30 cellular contexts compared by ENCODE assay signal in the genomic region with DNA sequence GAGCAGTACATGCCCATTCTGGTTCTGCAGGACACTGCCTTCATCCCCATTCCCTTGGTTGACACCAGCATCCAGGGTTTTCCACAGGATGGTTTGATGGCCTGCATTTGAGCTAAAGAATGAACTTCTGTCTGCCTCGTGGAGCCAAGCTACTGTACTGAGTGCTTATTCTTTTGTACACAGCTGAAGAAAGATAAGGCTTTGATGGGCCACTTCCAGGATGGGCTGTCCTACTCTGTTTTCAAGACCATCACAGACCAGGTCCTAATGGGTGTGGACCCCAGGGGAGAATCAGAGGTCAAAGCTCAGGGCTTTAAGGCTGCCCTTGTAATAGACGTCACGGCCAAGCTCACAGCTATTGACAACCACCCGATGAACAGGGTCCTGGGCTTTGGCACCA. TPM values are rescaled to one million over a fixed set of nuclear protein-coding genes. Genes with fewer than 3 reads are reported as not detected.
"Had no signal": no experiment of that assay in that cellular context is flagged by ENCODE, and none has a peak within 500 bp of the region (broad histone marks: within the 10 kb centered on the region; RNA-seq: fewer than 3 reads in every experiment).

No MANE protein-coding gene starts in this region.

- FAIRE-seq: kidney had no signal

- ATAC-seq: foreskin keratinocyte; gastroesophageal sphincter; heart left ventricle; left lobe of liver; mucosa of descending colon; natural killer cell treated with Interleukin-12 subunit alpha and Interleukin-12 subunit beta and Interleukin-15 and Interleukin-18, amount 100 ng/mL, for 72 hours; stimulated activated naive B cell treated with anti-CD40 and anti-IgM and Interleukin-4, amounts not matched to agents 10 μg/mL and 1 μg/mL and 100 μg/mL, for 72 hours had no signal

- H3K4me1 ChIP-seq: colonic mucosa, gastroesophageal sphincter, neural progenitor cell, prostate gland, tibial nerve had no signal

- H3K9ac ChIP-seq: neural progenitor cell had no signal

- H3K4me3 Mint-ChIP-seq: dendritic cell treated with granulocyte-macrophage colony-stimulating factor and Interleukin-4, amounts not matched to agents 40 ng/mL and 50 ng/mL, for 4 days; endodermal cell; memory B cell; mesothelial cell of epicardium; naive B cell; natural killer cell treated with Interleukin-12 subunit alpha and Interleukin-12 subunit beta and Interleukin-15 and Interleukin-18, amount 100 ng/mL, for 72 hours; neural progenitor cell; stimulated activated naive B cell treated with anti-CD40 and anti-IgM and Interleukin-4, amounts not matched to agents 10 μg/mL and 1 μg/mL and 100 μg/mL, for 72 hours; stimulated activated naive CD8-positive, alpha-beta T cell treated with anti-CD3 and anti-CD28 coated beads, Interleukin-15, Interleukin-2, amounts not matched to agents 100 ng/mL and 50 ng/mL, for 24 hours had no signal

- H3K36me3 ChIP-seq: colonic mucosa, gastroesophageal sphincter, heart left ventricle, neural progenitor cell, prostate gland, right atrium auricular region, thoracic aorta had no signal

- H3K4me1 Mint-ChIP-seq: memory B cell; naive B cell; neural progenitor cell; stimulated activated naive B cell treated with anti-CD40 and anti-IgM and Interleukin-4, amounts not matched to agents 10 μg/mL and 1 μg/mL and 100 μg/mL, for 72 hours had no signal

- H3K9me3 Mint-ChIP-seq: dendritic cell treated with granulocyte-macrophage colony-stimulating factor and Interleukin-4, amounts not matched to agents 40 ng/mL and 50 ng/mL, for 4 days; endodermal cell; memory B cell; mesothelial cell of epicardium; naive B cell; natural killer cell treated with Interleukin-12 subunit alpha and Interleukin-12 subunit beta and Interleukin-15 and Interleukin-18, amount 100 ng/mL, for 72 hours; neural progenitor cell; stimulated activated naive B cell treated with anti-CD40 and anti-IgM and Interleukin-4, amounts not matched to agents 10 μg/mL and 1 μg/mL and 100 μg/mL, for 72 hours; stimulated activated naive CD8-positive, alpha-beta T cell treated with anti-CD3 and anti-CD28 coated beads, Interleukin-15, Interleukin-2, amounts not matched to agents 100 ng/mL and 50 ng/mL, for 24 hours had no signal

- H3K27me3 ChIP-seq: colonic mucosa, esophagus muscularis mucosa, gastroesophageal sphincter, heart left ventricle, hepatocyte, neural progenitor cell, right atrium auricular region, sigmoid colon, tibial nerve had no signal

- H3K27ac Mint-ChIP-seq: dendritic cell treated with granulocyte-macrophage colony-stimulating factor and Interleukin-4, amounts not matched to agents 40 ng/mL and 50 ng/mL, for 4 days; endodermal cell; memory B cell; mesothelial cell of epicardium; natural killer cell treated with Interleukin-12 subunit alpha and Interleukin-12 subunit beta and Interleukin-15 and Interleukin-18, amount 100 ng/mL, for 72 hours; neural progenitor cell; stimulated activated naive B cell treated with anti-CD40 and anti-IgM and Interleukin-4, amounts not matched to agents 10 μg/mL and 1 μg/mL and 100 μg/mL, for 72 hours; stimulated activated naive CD8-positive, alpha-beta T cell treated with anti-CD3 and anti-CD28 coated beads, Interleukin-15, Interleukin-2, amounts not matched to agents 100 ng/mL and 50 ng/mL, for 24 hours had no signal

- H3K36me3 Mint-ChIP-seq: memory B cell; naive B cell; natural killer cell treated with Interleukin-12 subunit alpha and Interleukin-12 subunit beta and Interleukin-15 and Interleukin-18, amount 100 ng/mL, for 72 hours; stimulated activated naive B cell treated with anti-CD40 and anti-IgM and Interleukin-4, amounts not matched to agents 10 μg/mL and 1 μg/mL and 100 μg/mL, for 72 hours had no signal

- H3K4me2 ChIP-seq: hepatocyte, neural progenitor cell had no signal

- H3K9me3 ChIP-seq: colonic mucosa, esophagus muscularis mucosa, heart left ventricle, mucosa of descending colon, prostate gland, right atrium auricular region, sigmoid colon, thoracic aorta, tibial nerve had no signal

- DNase-seq: colonic mucosa; effector CD8-positive, alpha-beta T cell; endodermal cell; foreskin keratinocyte; heart left ventricle; kidney; mucosa of descending colon; naive B cell; sigmoid colon; stimulated activated CD4-positive, alpha-beta T cell treated with anti-CD3 and anti-CD28 coated beads, Interleukin-2, amount 100 ng/mL, for 48 hours; stimulated activated naive B cell treated with anti-CD40 and anti-IgM and Interleukin-4, amounts not matched to agents 10 μg/mL and 1 μg/mL and 100 μg/mL, for 72 hours had no signal

- H3K4me3 ChIP-seq: colonic mucosa, esophagus muscularis mucosa, gastroesophageal sphincter, heart left ventricle, hepatocyte, lung, mucosa of descending colon, neural progenitor cell, prostate gland, right atrium auricular region, sigmoid colon, thoracic aorta, tibial nerve had no signal

- H3K79me2 ChIP-seq: hepatocyte had no signal

- H3K27ac ChIP-seq: colonic mucosa, esophagus muscularis mucosa, foreskin keratinocyte, gastroesophageal sphincter, heart left ventricle, hepatocyte, neural progenitor cell, prostate gland, right atrium auricular region, sigmoid colon, thoracic aorta, tibial nerve had no signal

- H2AFZ ChIP-seq: hepatocyte, neural progenitor cell had no signal

RNA-seq across cellular contexts. Expression of a gene that starts 23.7 kb away (rescaled TPM):
- total RNA-seq: cerebellum, epithelial cell of proximal tubule, esophagus muscularis mucosa, fibroblast of lung, foreskin keratinocyte, heart left ventricle, left lobe of liver, mesothelial cell of epicardium, osteoblast, right atrium auricular region, sigmoid colon, tibial nerve had no signal
- polyA plus RNA-seq: fibroblast of lung, foreskin keratinocyte, heart left ventricle had no signal
